21 cellular contexts compared by ENCODE assay signal in genomic region chr4:89268572-89269180, GRCh38. TPM values are rescaled to one million over a fixed set of nuclear protein-coding genes. Genes with fewer than 3 reads are reported as not detected.
DNase-seq lines count a peak whose midpoint lies in the region; ATAC-seq and TF ChIP-seq lines count a peak whose summit lies in the region.
"Had no signal": no experiment of that assay in that cellular context is flagged by ENCODE, and none has a peak within 500 bp of the region (broad histone marks: within the 10 kb centered on the region; RNA-seq: fewer than 3 reads in every experiment).

No MANE protein-coding gene starts in this region.

- ATAC-seq in gastroesophageal sphincter = peak; percentile 19
- ATAC-seq: activated CD8-positive, alpha-beta T cell treated with anti-CD3 and anti-CD28 coated beads, Interleukin-2, amount 10 ng/mL, durations not matched to agents 7 days and 5 days had no signal

- TF ChIP-seq EP300 in gastroesophageal sphincter (IDR thresholded peaks at IDR 0.05) = no peak

- H3K4me1 ChIP-seq in gastroesophageal sphincter = peaks cover 0 to 11% (median 0%) of the 10 kb centered on the region in 3 donors
- H3K4me1 ChIP-seq: BE2C, breast epithelium, parathyroid adenoma, suprapubic skin had no signal

- DNase-seq in Kasumi-1 (lab: John Stamatoyannopoulos, UW) (peak; percentile 31 to 34), SIG-M5 (lab: John Stamatoyannopoulos, UW) (peak; percentile 1), stromal cell of bone marrow (ENCODE audit: low read depth) (peak; percentile 3), SHP77 (lab: John Stamatoyannopoulos, UW) (no peak), NCI-H2196 (lab: John Stamatoyannopoulos, UW; ENCODE audit: unreplicated experiment) (no peak), UCSD-AML1 (lab: John Stamatoyannopoulos, UW; ENCODE audit: unreplicated experiment) (no peak)
- DNase-seq: activated B cell treated with CpG ODN at 0.5 μM for 24 hours; activated CD8-positive, alpha-beta T cell treated with anti-CD3 and anti-CD28 coated beads, Interleukin-2, amount 10 ng/mL, durations not matched to agents 7 days and 5 days; activated T-cell treated with anti-CD3 and anti-CD28 coated beads, Interleukin-2, amount 50 U/mL, for 72 hours; BE2C; DMS 273 treated with DMSO at 0.1 percent for 48 hours; NCI-H1436; NCI-H82; stimulated activated CD4-positive, alpha-beta T cell treated with anti-CD3 and anti-CD28 coated beads, Interleukin-4, amount 100 ng/mL, for 24 hours had no signal

- no peak overlapping the region for H3K27ac ChIP-seq in gastroesophageal sphincter
- H3K27ac ChIP-seq: breast epithelium, parathyroid adenoma, RWPE1, skin epidermis, suprapubic skin, vagina had no signal

- H3K4me3 ChIP-seq in gastroesophageal sphincter = no peak overlapping the region
- H3K4me3 ChIP-seq: breast epithelium, skin epidermis, suprapubic skin, vagina had no signal

- no peak for TF ChIP-seq CTCF in gastroesophageal sphincter (IDR thresholded peaks at IDR 0.05)

- no peaks in the 10 kb centered on the region for H3K36me3 ChIP-seq in gastroesophageal sphincter
- H3K36me3 ChIP-seq: BE2C, breast epithelium, suprapubic skin, vagina had no signal

- H3K9me3 ChIP-seq in gastroesophageal sphincter = no peaks in the 10 kb centered on the region
- H3K9me3 ChIP-seq: BE2C, breast epithelium, suprapubic skin, vagina had no signal

- H3K27me3 ChIP-seq in gastroesophageal sphincter = no peaks in the 10 kb centered on the region
- H3K27me3 ChIP-seq: breast epithelium, suprapubic skin, vagina had no signal

- no peak for TF ChIP-seq POLR2A in gastroesophageal sphincter (IDR thresholded peaks at IDR 0.05)

- 33 to 48% methylated on average over 2 of the region's 2 CpGs for WGBS in gastroesophageal sphincter (ENCODE audit: low coverage in 1 of 2), 2 donors

RNA-seq across cellular contexts. Expression of gene GPRIN3, which starts 38.9 kb away (rescaled TPM):
- total RNA-seq in gastroesophageal sphincter = 1 to 10 TPM; 2.4 to 4.3 (median 2.7) TPM

Comparison
In these comparisons a context has a peak if more than half of its experiments do, and no peak if none do; other contexts are left out.
1. DNase-seq: peak in Kasumi-1 (2 of 2), SIG-M5 (single experiment) and stromal cell of bone marrow (single experiment); none in SHP77 (0 of 2), NCI-H2196 (single experiment) and UCSD-AML1 (single experiment).